1 cellular context compared by ENCODE assay signal in the genomic region with DNA sequence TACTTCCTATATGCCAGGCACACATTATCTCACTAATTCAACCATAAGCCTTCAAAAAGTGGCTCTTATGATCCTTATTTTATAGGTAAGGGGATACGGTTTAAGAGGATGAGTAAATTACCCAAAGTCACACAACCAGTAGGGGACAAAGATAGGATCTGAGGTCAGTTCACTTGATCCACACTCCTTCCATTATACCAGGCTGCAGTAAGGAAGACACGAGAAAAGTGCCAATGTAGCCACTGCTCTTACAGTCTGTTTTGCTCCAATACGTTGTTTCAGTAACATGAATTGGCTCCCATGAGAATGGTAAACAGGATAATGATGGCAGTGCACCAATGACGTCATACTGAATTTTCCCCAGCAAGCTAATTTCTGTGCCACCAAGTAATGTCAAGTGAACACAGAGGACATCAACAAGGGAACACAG.
TF ChIP-seq lines count a peak whose summit lies in the region.

No MANE protein-coding gene starts in this region.

TF ChIP-seq in GM12891, 5 proteins besides CTCF, POLR2A, EP300 and RAD21:
- TF ChIP-seq SPI1 (IDR thresholded peaks at IDR 0.05; ENCODE audit: low read depth, low read length) (no peak), POU2F2 (IDR thresholded peaks at IDR 0.05; ENCODE audit: low read depth, low read length) (no peak), TAF1 (IDR thresholded peaks at IDR 0.05; ENCODE audit: low read depth, low read length) (no peak), POLR2AphosphoS5 (IDR thresholded peaks at IDR 0.05; ENCODE audit: low read depth, low read length) (no peak), PAX5 (IDR thresholded peaks at IDR 0.05; ENCODE audit: insufficient read depth, low read length, severe bottlenecking) (no peak)
